19 cellular contexts compared by ENCODE assay signal in the genomic region with DNA sequence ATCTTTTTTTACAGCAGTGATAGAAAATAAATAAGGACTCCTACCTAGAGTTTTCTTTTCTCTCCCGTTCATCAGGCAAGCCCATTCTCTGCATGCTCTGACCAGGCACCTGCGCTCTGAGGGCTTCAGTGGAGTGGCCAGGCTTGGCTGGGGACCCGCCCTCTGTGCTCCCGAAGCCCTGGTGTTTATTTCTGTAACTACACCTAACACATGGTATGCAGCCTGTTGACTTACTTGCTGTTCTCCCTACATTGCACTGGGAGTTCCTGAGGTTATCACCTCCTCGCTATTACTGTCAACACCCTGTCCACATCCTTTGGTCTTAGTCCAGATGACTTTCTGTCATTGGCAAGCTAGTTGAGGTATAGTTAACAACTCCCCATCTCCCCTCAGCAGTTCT.
A peak's percentile ranks its signal among the peaks of the same experiment; 100 is the strongest.
DNase-seq lines count a peak whose midpoint lies in the region; ATAC-seq and TF ChIP-seq lines count a peak whose summit lies in the region.
"Had no signal": no experiment of that assay in that cellular context is flagged by ENCODE, and none has a peak within 500 bp of the region (broad histone marks: within the 10 kb centered on the region; RNA-seq: fewer than 3 reads in every experiment).

No MANE protein-coding gene starts in this region.

- ATAC-seq in WTC11 (peak; percentile 100), left ventricle myocardium superior (peak; percentile 96)
- ATAC-seq: body of pancreas had no signal

- no peaks in the 10 kb centered on the region for H3K36me3 ChIP-seq in neuronal stem cell (replicated peaks in 1 of 2; ENCODE audit: control insufficient read depth in 2 of 2, insufficient read depth in 2 of 2, low read length in 2 of 2)

- H3K27me3 ChIP-seq in neuronal stem cell (ENCODE audit: control insufficient read depth in 3 of 3, insufficient read depth in 3 of 3, low read depth in 1 of 3, low read length in 3 of 3), result no peaks in the 10 kb centered on the region
- H3K27me3 ChIP-seq: body of pancreas, testis had no signal

- H3K4me1 Mint-ChIP-seq in activated naive CD4-positive, alpha-beta T cell treated with anti-CD3 and anti-CD28 coated beads, Interleukin-2, amount 50 U/mL, for 24 hours, result peaks cover 18% of the 10 kb centered on the region
- peaks cover 21% of the 10 kb centered on the region for H3K4me1 Mint-ChIP-seq in WTC11

- H2BK12ac ChIP-seq in neuronal stem cell (ENCODE audit: low read length), result no peak overlapping the region

- H3K4me3 Mint-ChIP-seq in activated naive CD4-positive, alpha-beta T cell treated with anti-CD3 and anti-CD28 coated beads, Interleukin-2, amount 50 U/mL, for 24 hours, result peak overlapping the region; percentile 13
- H3K4me3 Mint-ChIP-seq in WTC11, result no peak overlapping the region
- H3K4me3 Mint-ChIP-seq: activated CD4-positive, alpha-beta T cell treated with anti-CD3 and anti-CD28 coated beads, Interleukin-2, amount 10 ng/mL, durations not matched to agents 24 days and 14 days; mesothelial cell of epicardium had no signal

- no peak overlapping the region for H4K91ac ChIP-seq in neuronal stem cell (ENCODE audit: low read depth, low read length, poor library complexity)

- H3K27me3 Mint-ChIP-seq in activated naive CD4-positive, alpha-beta T cell treated with anti-CD3 and anti-CD28 coated beads, Interleukin-2, amount 50 U/mL, for 24 hours, result no peaks in the 10 kb centered on the region
- no peaks in the 10 kb centered on the region for H3K27me3 Mint-ChIP-seq in WTC11 (ENCODE audit: low read depth)

- POLR2A ChIA-PET in WTC11 (lab: Charles Lee), result no interaction called here

- intact Hi-C loops in left ventricle myocardium superior (cut with micrococcal nuclease), result no loop called here

- peaks cover 3% of the 10 kb centered on the region in 2 donors for H3K4me1 ChIP-seq in neuronal stem cell (ENCODE audit: control insufficient read depth in 2 of 2, insufficient read depth in 1 of 2, low read depth in 1 of 2, low read length in 2 of 2)
- H3K4me1 ChIP-seq: body of pancreas had no signal

- no peak for DNase-seq in activated naive CD4-positive, alpha-beta T cell treated with Interleukin-2 at 50 U/mL for 16 hours
- DNase-seq in WTC11 (ENCODE audit: low spot score), result peak; percentile 34
- DNase-seq in left ventricle myocardium superior, result peak; percentile 38
- DNase-seq in neuronal stem cell (ENCODE audit: low spot score), result no peak
- DNase-seq in NCI-H2196 (lab: John Stamatoyannopoulos, UW; ENCODE audit: unreplicated experiment), result no peak
- DNase-seq in activated CD4-positive, CD25-positive, alpha-beta regulatory T cell treated with anti-CD3 and anti-CD28 coated beads, Interleukin-2, amount 50 U/mL, for 72 hours, result no peak
- no peak for DNase-seq in globus pallidus (ENCODE audit: low spot score)
- DNase-seq: activated CD4-positive, alpha-beta T cell treated with anti-CD3 and anti-CD28 coated beads, Interleukin-2, amount 10 ng/mL, durations not matched to agents 24 days and 14 days; activated naive CD4-positive, alpha-beta T cell treated with anti-CD3 and anti-CD28 coated beads, Interleukin-2, amount 50 U/mL, for 16 hours; activated T-cell treated with anti-CD3 and anti-CD28 coated beads for 4 hours; body of pancreas; C1 segment of cervical spinal cord; GDM1; NCI-H2029 treated with DMSO at 0.1 percent for 48 hours; testis had no signal

- no peak overlapping the region for H3K14ac ChIP-seq in neuronal stem cell (ENCODE audit: low read length)

- H3K4me2 ChIP-seq in neuronal stem cell (ENCODE audit: insufficient read depth, low read length, poor library complexity, severe bottlenecking), result no peak overlapping the region
- H3K4me2 ChIP-seq: KMS-11 had no signal

- no peak overlapping the region for H3K27ac Mint-ChIP-seq in activated naive CD4-positive, alpha-beta T cell treated with anti-CD3 and anti-CD28 coated beads, Interleukin-2, amount 50 U/mL, for 24 hours
- H3K27ac Mint-ChIP-seq in WTC11, result no peak overlapping the region
- H3K27ac Mint-ChIP-seq: activated CD4-positive, alpha-beta T cell treated with anti-CD3 and anti-CD28 coated beads, Interleukin-2, amount 10 ng/mL, durations not matched to agents 24 days and 14 days; mesothelial cell of epicardium had no signal

- no peak overlapping the region for H2BK5ac ChIP-seq in neuronal stem cell (ENCODE audit: low read length)

- H3K9me3 Mint-ChIP-seq in activated naive CD4-positive, alpha-beta T cell treated with anti-CD3 and anti-CD28 coated beads, Interleukin-2, amount 50 U/mL, for 24 hours, result peaks cover 8% of the 10 kb centered on the region
- H3K9me3 Mint-ChIP-seq in WTC11, result peaks cover 3% of the 10 kb centered on the region; the same call in 1 of the 2 replicates

- H2BK120ac ChIP-seq in neuronal stem cell (ENCODE audit: low read depth, low read length), result no peak overlapping the region

- peak; percentile 20; the same call in 1 of the 2 replicates for TF ChIP-seq CTCF in WTC11 (IDR thresholded peaks at IDR 0.05)

- CTCF ChIA-PET in WTC11 (lab: Charles Lee), result no interaction called here

- peaks cover 0 to 6% of the 10 kb centered on the region in 2 donors for H3K9me3 ChIP-seq in neuronal stem cell (replicated peaks in 1 of 2; ENCODE audit: control insufficient read depth in 2 of 2, insufficient read depth in 1 of 2, low read depth in 1 of 2, low read length in 2 of 2)
- H3K9me3 ChIP-seq: body of pancreas, testis had no signal

- peaks cover 2% of the 10 kb centered on the region for H3K36me3 Mint-ChIP-seq in activated naive CD4-positive, alpha-beta T cell treated with anti-CD3 and anti-CD28 coated beads, Interleukin-2, amount 50 U/mL, for 24 hours
- no peaks in the 10 kb centered on the region for H3K36me3 Mint-ChIP-seq in WTC11

- H3K18ac ChIP-seq in neuronal stem cell (ENCODE audit: low read length), result peak overlapping the region; percentile 13

- H3K23ac ChIP-seq in neuronal stem cell (ENCODE audit: low read depth, low read length, poor library complexity), result no peak overlapping the region

- H3K27ac ChIP-seq in neuronal stem cell (replicated peaks; ENCODE audit: low read length), result no peak overlapping the region
- H3K27ac ChIP-seq: body of pancreas, coronary artery, KMS-11, testis had no signal

- no peak overlapping the region for H2BK15ac ChIP-seq in neuronal stem cell (ENCODE audit: low read length)

- H4K8ac ChIP-seq in neuronal stem cell (ENCODE audit: low read depth, low read length), result no peak overlapping the region

- H3K4ac ChIP-seq in neuronal stem cell (ENCODE audit: low read length), result no peak overlapping the region

- H3K9ac ChIP-seq in neuronal stem cell (ENCODE audit: low read depth, low read length, poor library complexity), result peak overlapping the region; percentile 2
- H3K9ac ChIP-seq: KMS-11 had no signal

- no peak overlapping the region for H3K4me3 ChIP-seq in neuronal stem cell (ENCODE audit: low read length in 2 of 2)
- H3K4me3 ChIP-seq: body of pancreas, coronary artery, testis had no signal

- H3K79me1 ChIP-seq in neuronal stem cell (ENCODE audit: low read depth, low read length), result peaks cover 2% of the 10 kb centered on the region

- H2AK5ac ChIP-seq in neuronal stem cell (ENCODE audit: low read depth, low read length), result no peak overlapping the region

- WGBS in neuronal stem cell (ENCODE audit: extremely low coverage in 2 of 2, insufficient read length in 2 of 2, insufficient replicate concordance in 1 of 2), 2 donors, result no CpG with 5 or more reads among the region's 5 CpGs

- no peak overlapping the region for H2AFZ ChIP-seq in neuronal stem cell (ENCODE audit: low read length)

TF ChIP-seq in WTC11, 78 proteins besides CTCF, POLR2A, EP300 and RAD21:
- TF ChIP-seq FOXK1 (CRISPR knock-in tag; IDR thresholded peaks at IDR 0.05), result no peak
- TF ChIP-seq FOXJ3 (CRISPR knock-in tag; IDR thresholded peaks at IDR 0.05; ENCODE audit: borderline replicate concordance), result no peak
- TF ChIP-seq, protein P1, sequence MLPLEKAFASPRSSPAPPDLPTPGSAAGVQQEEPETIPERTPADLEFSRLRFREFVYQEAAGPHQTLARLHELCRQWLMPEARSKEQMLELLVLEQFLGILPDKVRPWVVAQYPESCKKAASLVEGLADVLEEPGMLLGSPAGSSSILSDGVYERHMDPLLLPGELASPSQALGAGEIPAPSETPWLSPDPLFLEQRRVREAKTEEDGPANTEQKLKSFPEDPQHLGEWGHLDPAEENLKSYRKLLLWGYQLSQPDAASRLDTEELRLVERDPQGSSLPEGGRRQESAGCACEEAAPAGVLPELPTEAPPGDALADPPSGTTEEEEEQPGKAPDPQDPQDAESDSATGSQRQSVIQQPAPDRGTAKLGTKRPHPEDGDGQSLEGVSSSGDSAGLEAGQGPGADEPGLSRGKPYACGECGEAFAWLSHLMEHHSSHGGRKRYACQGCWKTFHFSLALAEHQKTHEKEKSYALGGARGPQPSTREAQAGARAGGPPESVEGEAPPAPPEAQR (CRISPR knock-in tag; IDR thresholded peaks at IDR 0.05), result no peak
- TF ChIP-seq, protein P2, sequence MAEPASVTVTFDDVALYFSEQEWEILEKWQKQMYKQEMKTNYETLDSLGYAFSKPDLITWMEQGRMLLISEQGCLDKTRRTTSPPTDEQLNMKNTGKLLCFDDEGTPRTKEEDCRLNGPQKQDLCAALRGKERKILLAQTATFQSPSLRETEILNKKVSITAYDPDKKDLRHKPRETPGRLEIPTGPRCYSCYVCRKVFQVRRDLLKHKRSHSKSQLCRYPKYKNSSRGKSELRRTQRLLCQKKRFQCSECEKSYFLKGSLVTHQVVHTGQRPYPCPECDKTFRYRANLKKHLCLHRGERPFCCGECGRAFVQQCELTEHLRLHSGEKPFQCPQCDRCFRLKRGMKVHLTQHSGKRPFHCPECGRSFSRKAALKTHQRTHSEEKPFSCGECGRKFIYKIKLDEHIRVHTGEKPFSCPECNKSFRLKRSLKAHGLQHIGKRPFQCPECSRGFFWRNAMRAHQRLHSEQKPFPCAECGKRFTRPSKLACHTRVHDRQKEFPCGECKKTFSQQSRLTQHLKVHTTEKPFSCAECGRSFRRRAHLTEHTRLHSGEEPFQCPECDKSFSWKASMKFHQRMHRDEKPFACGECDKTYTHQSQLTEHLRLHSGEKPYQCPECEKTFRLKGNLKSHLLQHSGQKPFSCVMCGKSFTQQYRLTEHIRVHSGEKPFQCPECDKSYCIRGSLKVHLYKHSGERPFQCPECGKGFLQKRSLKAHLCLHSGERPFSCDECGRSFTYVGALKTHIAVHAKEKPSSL (CRISPR knock-in tag; conservative IDR thresholded peaks at IDR 0.05), result no peak
- no peak for TF ChIP-seq SOX15 (CRISPR knock-in tag; IDR thresholded peaks at IDR 0.05)
- TF ChIP-seq, protein P3, sequence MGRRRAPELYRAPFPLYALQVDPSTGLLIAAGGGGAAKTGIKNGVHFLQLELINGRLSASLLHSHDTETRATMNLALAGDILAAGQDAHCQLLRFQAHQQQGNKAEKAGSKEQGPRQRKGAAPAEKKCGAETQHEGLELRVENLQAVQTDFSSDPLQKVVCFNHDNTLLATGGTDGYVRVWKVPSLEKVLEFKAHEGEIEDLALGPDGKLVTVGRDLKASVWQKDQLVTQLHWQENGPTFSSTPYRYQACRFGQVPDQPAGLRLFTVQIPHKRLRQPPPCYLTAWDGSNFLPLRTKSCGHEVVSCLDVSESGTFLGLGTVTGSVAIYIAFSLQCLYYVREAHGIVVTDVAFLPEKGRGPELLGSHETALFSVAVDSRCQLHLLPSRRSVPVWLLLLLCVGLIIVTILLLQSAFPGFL (CRISPR knock-in tag; IDR thresholded peaks at IDR 0.05; ENCODE audit: borderline replicate concordance), result no peak

Comparison
In these comparisons a context has a peak if more than half of its experiments do, and no peak if none do; other contexts are left out.
1. DNase-seq: peak in WTC11 (single experiment) and left ventricle myocardium superior (single experiment); none in activated naive CD4-positive, alpha-beta T cell treated with Interleukin-2 at 50 U/mL for 16 hours (single experiment), neuronal stem cell (single experiment), NCI-H2196 (single experiment), activated CD4-positive, CD25-positive, alpha-beta regulatory T cell treated with anti-CD3 and anti-CD28 coated beads, Interleukin-2, amount 50 U/mL, for 72 hours (single experiment) and globus pallidus (single experiment).